ENCODE assay signal across 8 cellular contexts in the genomic region with DNA sequence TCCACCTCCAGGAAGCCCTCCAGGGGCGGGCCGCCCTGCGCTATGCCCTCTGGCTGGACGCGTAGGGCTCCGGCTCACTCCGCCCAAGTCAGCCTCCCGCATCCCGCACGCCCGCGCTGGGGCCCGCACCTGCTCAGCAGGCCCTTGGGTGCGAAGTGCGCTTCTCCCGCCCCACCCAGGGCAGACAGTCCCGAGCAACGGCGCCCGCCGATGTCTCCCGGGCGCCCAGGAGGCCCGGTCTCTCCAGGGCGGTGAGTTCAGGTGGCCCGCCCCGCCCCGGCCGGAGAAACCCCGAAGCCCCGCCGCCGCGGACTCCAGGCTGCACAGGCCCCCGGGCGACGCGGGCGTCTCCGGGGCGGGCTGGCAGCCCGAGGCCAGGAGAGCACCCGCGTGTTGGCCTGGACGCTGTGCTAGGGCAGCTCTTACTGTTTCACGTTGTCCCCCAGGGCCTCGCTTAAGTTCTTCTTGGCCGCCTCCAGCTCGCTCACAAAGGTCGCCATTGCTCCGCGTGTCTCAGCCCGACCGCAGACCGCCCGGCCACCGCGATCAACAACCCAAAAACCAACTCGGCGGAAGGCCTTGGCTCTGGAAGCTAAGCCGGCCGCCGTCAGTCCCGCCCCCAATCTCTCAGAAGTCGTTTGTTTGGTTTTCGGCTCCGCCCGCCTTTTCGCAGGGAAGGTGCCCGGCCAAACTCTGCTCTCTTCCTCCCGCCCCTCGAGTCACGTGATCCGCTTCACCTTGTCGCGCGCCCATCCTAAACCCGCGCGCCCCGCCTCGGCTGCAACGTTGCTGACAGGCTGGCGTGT. TPM values are rescaled to one million over a fixed set of nuclear protein-coding genes. Genes with fewer than 3 reads are reported as not detected.
A peak's percentile ranks its signal among the peaks of the same experiment; 100 is the strongest.
DNase-seq lines count a peak whose midpoint lies in the region; ATAC-seq and TF ChIP-seq lines count a peak whose summit lies in the region.

TSS of gene TADA1 (minus strand) at position 531 of the 806 bp plus-strand sequence. CDS start at position 500, 31 bp downstream.

- TF ChIP-seq POLR2A in esophagus squamous epithelium (IDR thresholded peaks at IDR 0.05) = peak in 3 of 4 donors; percentile 50 to 73 (median 63)

- H2AFZ ChIP-seq in DND-41 (ENCODE audit: low read depth, low read length) = peak within 1 kb of the TSS; percentile 85
- peak within 1 kb of the TSS; percentile 84 for H2AFZ ChIP-seq in Karpas-422 (ENCODE audit: low read length)

- H3K36me3 ChIP-seq in DND-41 (ENCODE audit: insufficient read depth, low read length) (peaks cover 12% of the 10 kb centered on the region), Karpas-422 (ENCODE audit: insufficient read depth, low read length) (no peaks in the 10 kb centered on the region), esophagus squamous epithelium (no peaks in the 10 kb centered on the region)

- H3K27me3 ChIP-seq in DND-41 (ENCODE audit: insufficient read depth, low read length, poor library complexity) = no peaks in the 10 kb centered on the region
- H3K27me3 ChIP-seq in Karpas-422 (ENCODE audit: low read length) = no peaks in the 10 kb centered on the region
- H3K27me3 ChIP-seq in esophagus squamous epithelium = no peaks in the 10 kb centered on the region

- H3K4me1 ChIP-seq in DND-41 (ENCODE audit: insufficient read depth, low read length) (peaks cover 36% of the 10 kb centered on the region), Karpas-422 (ENCODE audit: low read length) (peaks cover 27% of the 10 kb centered on the region), esophagus squamous epithelium (peaks cover 11 to 53% (median 18%) of the 10 kb centered on the region in 3 donors)

- H3K4me3 ChIP-seq in DND-41 (ENCODE audit: low read depth in 1 of 2, low read length in 2 of 2) (peak within 1 kb of the TSS; percentile 87 to 89), Karpas-422 (ENCODE audit: low read length) (peak within 1 kb of the TSS; percentile 97), esophagus squamous epithelium (peak within 1 kb of the TSS; percentile 75 to 92 (median 82))

- peak within 1 kb of the TSS; percentile 86 for H3K27ac ChIP-seq in DND-41 (ENCODE audit: low read length)
- peak within 1 kb of the TSS; percentile 72 for H3K27ac ChIP-seq in Karpas-422 (ENCODE audit: low read length)
- peak within 1 kb of the TSS; percentile 91 to 98 (median 94) for H3K27ac ChIP-seq in esophagus squamous epithelium

- H4K20me1 ChIP-seq in DND-41 (ENCODE audit: insufficient read depth, low read length) (peaks cover 22% of the 10 kb centered on the region; the same call in 1 of the 2 replicates), Karpas-422 (ENCODE audit: insufficient read depth, low read depth, low read length) (no peaks in the 10 kb centered on the region)

- 0% methylated on average over 25 to 27 of the region's 84 CpGs for WGBS in esophagus squamous epithelium, 2 donors

- ATAC-seq in DND-41 (ENCODE audit: insufficient read depth, low read depth) (peak; percentile 89), GM21825 (IDR thresholded peaks at IDR 0.05; ENCODE audit: unreplicated experiment) (peak; percentile 90)

- peak within 1 kb of the TSS; percentile 85 for H3K4me2 ChIP-seq in DND-41 (ENCODE audit: insufficient read depth, low read length)
- peak within 1 kb of the TSS; percentile 89 for H3K4me2 ChIP-seq in Karpas-422 (ENCODE audit: low read depth, low read length, poor library complexity, severe bottlenecking)

- H3K9me3 ChIP-seq in DND-41 (ENCODE audit: insufficient read depth, low read length, severe bottlenecking) (no peaks in the 10 kb centered on the region), Karpas-422 (ENCODE audit: low read length) (no peaks in the 10 kb centered on the region), esophagus squamous epithelium (no peaks in the 10 kb centered on the region)

- H3K79me2 ChIP-seq in DND-41 (ENCODE audit: insufficient read depth, low read length) (peaks cover 51% of the 10 kb centered on the region), Karpas-422 (ENCODE audit: low read length) (peaks cover 49% of the 10 kb centered on the region)

- no peaks in the 10 kb centered on the region for H3K9me2 ChIP-seq in Karpas-422 (replicated peaks; ENCODE audit: insufficient read depth, low read length)

- H3K9ac ChIP-seq in DND-41 (ENCODE audit: low read depth, low read length) (peak within 1 kb of the TSS; percentile 82), Karpas-422 (ENCODE audit: low read length) (peak within 1 kb of the TSS; percentile 90)

- DNase-seq in DND-41 (peak; percentile 99), Karpas-422 (peak; percentile 99), RKO (ENCODE audit: low spot score) (peak; percentile 99), activated T-helper 1 cell treated with Interleukin-2 at 50 U/mL for 16 hours (ENCODE audit: low read depth) (peak; percentile 97), esophagus squamous epithelium (lab: John Stamatoyannopoulos, UW) (peak; percentile 90), myocyte (ENCODE audit: low read depth) (peak; percentile 99)
- peak; percentile 94 to 99 for DNase-seq in stimulated activated CD8-positive, alpha-beta memory T cell treated with anti-CD3 and anti-CD28 coated beads, Interleukin-7, amount 100 ng/mL, for 48 hours (ENCODE audit: extremely low read depth in 1 of 2, low read depth in 1 of 2)

- intact Hi-C loops in esophagus squamous epithelium (cut with DNase I) = no loop called here

- TF ChIP-seq CTCF in DND-41 (IDR thresholded peaks at IDR 0.05; ENCODE audit: borderline replicate concordance, extremely low read depth, low read length, poor library complexity, severe bottlenecking) (peak; percentile 53), esophagus squamous epithelium (IDR thresholded peaks at IDR 0.05) (peak in 1 of 6 experiments; percentile 47)

RNA-seq across cellular contexts. Expression of gene TADA1, which starts in this region (rescaled TPM):
- total RNA-seq in Karpas-422 (2014; rRNA removed; shearing (Covaris generic); ENCODE audit: low replicate concordance) = 14.1 and 26.6 TPM in 2 replicates
- total RNA-seq in esophagus squamous epithelium = 10 to 100 TPM in 2 of 4 donors, 1 to 10 TPM in 2; 7.1 to 17.1 (median 10.7) TPM
- 9.0 and 9.3 TPM in 2 replicates for total RNA-seq in myocyte
- polyA plus RNA-seq in myocyte (2012) = 3.8 TPM

Comparison
In these comparisons a context has a peak if more than half of its experiments do, and no peak if none do; other contexts are left out.
1. Peak in every context shown above with its lines: DNase-seq, ATAC-seq, H3K4me3 ChIP-seq and H3K27ac ChIP-seq.